In genomic region chr1:161018631-161018930, GRCh38 we compare ENCODE assay signal across 1 cellular context.
TF ChIP-seq lines count a peak whose summit lies in the region.

No MANE protein-coding gene starts in this region.

TF ChIP-seq in WTC11, 78 proteins besides CTCF, POLR2A, EP300 and RAD21 (continued from another document):
- TF ChIP-seq, protein P1, sequence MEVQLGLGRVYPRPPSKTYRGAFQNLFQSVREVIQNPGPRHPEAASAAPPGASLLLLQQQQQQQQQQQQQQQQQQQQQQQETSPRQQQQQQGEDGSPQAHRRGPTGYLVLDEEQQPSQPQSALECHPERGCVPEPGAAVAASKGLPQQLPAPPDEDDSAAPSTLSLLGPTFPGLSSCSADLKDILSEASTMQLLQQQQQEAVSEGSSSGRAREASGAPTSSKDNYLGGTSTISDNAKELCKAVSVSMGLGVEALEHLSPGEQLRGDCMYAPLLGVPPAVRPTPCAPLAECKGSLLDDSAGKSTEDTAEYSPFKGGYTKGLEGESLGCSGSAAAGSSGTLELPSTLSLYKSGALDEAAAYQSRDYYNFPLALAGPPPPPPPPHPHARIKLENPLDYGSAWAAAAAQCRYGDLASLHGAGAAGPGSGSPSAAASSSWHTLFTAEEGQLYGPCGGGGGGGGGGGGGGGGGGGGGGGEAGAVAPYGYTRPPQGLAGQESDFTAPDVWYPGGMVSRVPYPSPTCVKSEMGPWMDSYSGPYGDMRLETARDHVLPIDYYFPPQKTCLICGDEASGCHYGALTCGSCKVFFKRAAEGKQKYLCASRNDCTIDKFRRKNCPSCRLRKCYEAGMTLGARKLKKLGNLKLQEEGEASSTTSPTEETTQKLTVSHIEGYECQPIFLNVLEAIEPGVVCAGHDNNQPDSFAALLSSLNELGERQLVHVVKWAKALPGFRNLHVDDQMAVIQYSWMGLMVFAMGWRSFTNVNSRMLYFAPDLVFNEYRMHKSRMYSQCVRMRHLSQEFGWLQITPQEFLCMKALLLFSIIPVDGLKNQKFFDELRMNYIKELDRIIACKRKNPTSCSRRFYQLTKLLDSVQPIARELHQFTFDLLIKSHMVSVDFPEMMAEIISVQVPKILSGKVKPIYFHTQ (CRISPR knock-in tag; IDR thresholded peaks at IDR 0.05) = no peak
- TF ChIP-seq ELF4 (CRISPR knock-in tag; IDR thresholded peaks at IDR 0.05; ENCODE audit: low read depth) (no peak), ZMAT4 (CRISPR knock-in tag; IDR thresholded peaks at IDR 0.05) (no peak), ZNF532 (CRISPR knock-in tag; IDR thresholded peaks at IDR 0.05; ENCODE audit: borderline replicate concordance) (no peak), CREM (CRISPR knock-in tag; IDR thresholded peaks at IDR 0.05) (no peak), NR2C2 (CRISPR knock-in tag; IDR thresholded peaks at IDR 0.05) (no peak), FOXP1 (CRISPR knock-in tag; IDR thresholded peaks at IDR 0.05; ENCODE audit: borderline replicate concordance) (no peak), KAT7 (CRISPR knock-in tag; IDR thresholded peaks at IDR 0.05; ENCODE audit: borderline replicate concordance) (no peak), ZNF219 (CRISPR knock-in tag; IDR thresholded peaks at IDR 0.05; ENCODE audit: borderline replicate concordance) (no peak), MAX (CRISPR knock-in tag; IDR thresholded peaks at IDR 0.05) (no peak), NR1H2 (CRISPR knock-in tag; IDR thresholded peaks at IDR 0.05) (no peak), RELA (CRISPR knock-in tag; IDR thresholded peaks at IDR 0.05; ENCODE audit: borderline replicate concordance) (no peak), ZBTB43 (CRISPR knock-in tag; IDR thresholded peaks at IDR 0.05) (no peak)
